ENCODE assay signal across 15 cellular contexts in genomic region chr14:66009104-66009503, GRCh38.
A peak's percentile ranks its signal among the peaks of the same experiment; 100 is the strongest.
DNase-seq lines count a peak whose midpoint lies in the region; ATAC-seq, FAIRE-seq and TF ChIP-seq lines count a peak whose summit lies in the region.
"Had no signal": no experiment of that assay in that cellular context is flagged by ENCODE, and none has a peak within 500 bp of the region (broad histone marks: within the 10 kb centered on the region; RNA-seq: fewer than 3 reads in every experiment).

No MANE protein-coding gene starts in this region.

- no peak overlapping the region for H3K9ac ChIP-seq in adipocyte (ENCODE audit: low read length)

- H3K27ac ChIP-seq in right cardiac atrium (ENCODE audit: low read length) (no peak overlapping the region), foreskin keratinocyte (no peak overlapping the region)
- H3K27ac ChIP-seq: esophagus muscularis mucosa, left ventricle myocardium inferior, psoas muscle had no signal

- H3K4me1 ChIP-seq in right cardiac atrium (ENCODE audit: control insufficient read depth, insufficient read depth, low read length) (no peaks in the 10 kb centered on the region), adipocyte (ENCODE audit: control insufficient read depth, insufficient read depth, low read length) (peaks cover 7% of the 10 kb centered on the region), foreskin keratinocyte (no peaks in the 10 kb centered on the region)
- H3K4me1 ChIP-seq: esophagus muscularis mucosa, left ventricle myocardium inferior, psoas muscle had no signal

- in situ Hi-C loops in GM13976 (cut with MboI; ENCODE audit: low sequenced_read_pairs, unreplicated experiment), result no loop called here

- peak; percentile 85 for FAIRE-seq in urothelium cell line (lab: Jason Lieb, UNC)

- TF ChIP-seq CTCF in foreskin keratinocyte (conservative IDR thresholded peaks at IDR 0.05) (no peak), GM13976 (IDR thresholded peaks at IDR 0.05; ENCODE audit: borderline replicate concordance, control extremely low read depth, extremely low read depth, insufficient read depth, missing control alignments) (no peak)

- H3K9me3 ChIP-seq in right cardiac atrium (ENCODE audit: control insufficient read depth, low read length) (no peaks in the 10 kb centered on the region), adipocyte (ENCODE audit: control insufficient read depth, low read length) (no peaks in the 10 kb centered on the region)
- H3K9me3 ChIP-seq: esophagus muscularis mucosa, left ventricle myocardium inferior, psoas muscle had no signal

- WGBS in right cardiac atrium, result 33% methylated on average over 1 of the region's 1 CpG

- peak; percentile 52 to 57 for ATAC-seq in right cardiac atrium
- ATAC-seq in foreskin keratinocyte, result peak; percentile 87
- ATAC-seq in GM19467 (IDR thresholded peaks at IDR 0.05; ENCODE audit: unreplicated experiment), result no peak
- ATAC-seq: activated naive CD8-positive, alpha-beta T cell treated with anti-CD3 and anti-CD28 coated beads, Interleukin-2, amount 50 U/mL, for 24 hours; psoas muscle had no signal

- peak in 1 of 3 donors; percentile 18 for DNase-seq in right cardiac atrium
- no peak for DNase-seq in cardiac septum (ENCODE audit: low spot score)
- DNase-seq in adipocyte (ENCODE audit: low read depth), result peak; percentile 89
- peak; percentile 29 to 66 for DNase-seq in foreskin keratinocyte
- peak; percentile 80 for DNase-seq in urothelium cell line (ENCODE audit: low spot score)
- DNase-seq in GM13976 (ENCODE audit: low spot score), result no peak
- no peak for DNase-seq in stimulated activated CD8-positive, alpha-beta memory T cell treated with anti-CD3 and anti-CD28 coated beads, Interleukin-4, amount 100 ng/mL, for 48 hours
- DNase-seq: activated naive CD8-positive, alpha-beta T cell treated with anti-CD3 and anti-CD28 coated beads, Interleukin-2, amount 50 U/mL, for 24 hours; H9; left ventricle myocardium inferior; NCI-H1092; psoas muscle; T-helper 2 cell had no signal

- H3K4me3 ChIP-seq in right cardiac atrium (ENCODE audit: low read length), result no peak overlapping the region
- H3K4me3 ChIP-seq in adipocyte (ENCODE audit: low read length), result peak overlapping the region; percentile 39
- H3K4me3 ChIP-seq: esophagus muscularis mucosa, left ventricle myocardium inferior, psoas muscle had no signal

- H3K36me3 ChIP-seq in adipocyte (ENCODE audit: control insufficient read depth, insufficient read depth, low read length, severe bottlenecking), result no peaks in the 10 kb centered on the region
- H3K36me3 ChIP-seq: esophagus muscularis mucosa, left ventricle myocardium inferior had no signal

- no peaks in the 10 kb centered on the region for H3K27me3 ChIP-seq in right cardiac atrium (ENCODE audit: control insufficient read depth, insufficient read depth)
- H3K27me3 ChIP-seq in adipocyte (replicated peaks; ENCODE audit: control insufficient read depth, insufficient read depth, low read length), result no peaks in the 10 kb centered on the region
- no peaks in the 10 kb centered on the region for H3K27me3 ChIP-seq in foreskin keratinocyte
- H3K27me3 ChIP-seq: esophagus muscularis mucosa had no signal

- intact Hi-C loops in right cardiac atrium (cut with DNase I), result no loop called here
- intact Hi-C loops in cardiac septum (cut with DNase I), result no loop called here

Comparison
In these comparisons a context has a peak if more than half of its experiments do, and no peak if none do; other contexts are left out.
1. DNase-seq: peak in adipocyte (single experiment), foreskin keratinocyte (2 of 2) and urothelium cell line (single experiment); none in cardiac septum (single experiment), GM13976 (single experiment) and stimulated activated CD8-positive, alpha-beta memory T cell treated with anti-CD3 and anti-CD28 coated beads, Interleukin-4, amount 100 ng/mL, for 48 hours (single experiment).